ENCODE assay signal across 21 cellular contexts in the genomic region with DNA sequence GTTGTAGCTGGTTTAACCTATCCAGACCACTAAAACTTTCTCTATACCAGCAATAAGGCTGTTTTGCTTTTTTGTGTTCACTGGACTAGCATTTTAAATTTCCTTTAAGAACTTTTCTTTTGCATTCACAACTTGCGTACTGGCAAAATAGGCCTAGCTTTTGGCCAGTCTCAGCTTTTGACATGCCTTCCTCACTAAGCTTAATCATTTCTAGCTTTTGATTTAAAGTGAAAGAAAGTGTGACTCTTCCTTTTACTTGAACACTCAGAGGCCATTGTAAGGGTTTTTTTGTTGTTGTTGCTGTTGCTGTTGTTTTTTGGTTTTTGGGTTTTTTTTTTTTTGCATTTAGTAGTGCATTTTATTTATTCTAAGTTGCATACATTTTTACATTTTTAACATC. TPM values are rescaled to one million over a fixed set of nuclear protein-coding genes. Genes with fewer than 3 reads are reported as not detected.
DNase-seq lines count a peak whose midpoint lies in the region; ATAC-seq and TF ChIP-seq lines count a peak whose summit lies in the region.
"Had no signal": no experiment of that assay in that cellular context is flagged by ENCODE, and none has a peak within 500 bp of the region (broad histone marks: within the 10 kb centered on the region; RNA-seq: fewer than 3 reads in every experiment).

No MANE protein-coding gene starts in this region.

- H3K9me3 Mint-ChIP-seq in activated T-cell treated with anti-CD3 and anti-CD28 coated beads, Interleukin-2, amount 50 U/mL, for 72 hours, result peaks cover 2% of the 10 kb centered on the region in 2 donors
- H3K9me3 Mint-ChIP-seq in activated T-helper 2 cell treated with anti-CD3 and anti-CD28 coated beads, Interferon-gamma antibody, Interleukin-2, Interleukin-4, amounts not matched to agents 10 μg/mL and 5 μg/mL and 100 μg/mL, durations not matched to agents 14 hours and 24 hours and 36 hours, result peaks cover 4% of the 10 kb centered on the region
- H3K9me3 Mint-ChIP-seq in type B pancreatic cell (no peaks in the 10 kb centered on the region), neural progenitor cell (no peaks in the 10 kb centered on the region)

- peak; percentile 22 to 38 for ATAC-seq in activated T-cell treated with anti-CD3 and anti-CD28 coated beads, Interleukin-2, amount 50 U/mL, for 72 hours (replicated peaks in 1 of 2)
- ATAC-seq: left lung had no signal

- peaks cover 0 to 36% (median 4%) of the 10 kb centered on the region in 6 donors for H3K36me3 ChIP-seq in spleen
- no peaks in the 10 kb centered on the region for H3K36me3 ChIP-seq in neural progenitor cell
- H3K36me3 ChIP-seq: breast epithelium, thyroid gland had no signal

- no peaks in the 10 kb centered on the region for H3K79me2 ChIP-seq in neural progenitor cell (ENCODE audit: low read depth)

- H3K9ac ChIP-seq in neural progenitor cell, result no peak overlapping the region

- peak overlapping the region; percentile 52 to 70 for H3K4me3 Mint-ChIP-seq in activated T-cell treated with anti-CD3 and anti-CD28 coated beads, Interleukin-2, amount 50 U/mL, for 72 hours
- H3K4me3 Mint-ChIP-seq in activated T-helper 2 cell treated with anti-CD3 and anti-CD28 coated beads, Interferon-gamma antibody, Interleukin-2, Interleukin-4, amounts not matched to agents 10 μg/mL and 5 μg/mL and 100 μg/mL, durations not matched to agents 14 hours and 24 hours and 36 hours (ENCODE audit: low read depth), result peak overlapping the region; percentile 22
- H3K4me3 Mint-ChIP-seq in type B pancreatic cell (no peak overlapping the region), neural progenitor cell (no peak overlapping the region)
- H3K4me3 Mint-ChIP-seq: B cell had no signal

- H2AFZ ChIP-seq in neural progenitor cell (replicated peaks), result no peak overlapping the region

- TF ChIP-seq POLR2A in spleen (IDR thresholded peaks at IDR 0.05), result no peak

- H3K4me2 ChIP-seq in neural progenitor cell, result no peak overlapping the region

- peak overlapping the region; percentile 68 for H3K27ac Mint-ChIP-seq in activated T-cell treated with anti-CD3 and anti-CD28 coated beads, Interleukin-2, amount 50 U/mL, for 72 hours
- H3K27ac Mint-ChIP-seq in activated T-helper 2 cell treated with anti-CD3 and anti-CD28 coated beads, Interferon-gamma antibody, Interleukin-2, Interleukin-4, amounts not matched to agents 10 μg/mL and 5 μg/mL and 100 μg/mL, durations not matched to agents 14 hours and 24 hours and 36 hours, result peak overlapping the region; percentile 82
- H3K27ac Mint-ChIP-seq in type B pancreatic cell (no peak overlapping the region), neural progenitor cell (no peak overlapping the region)
- H3K27ac Mint-ChIP-seq: B cell had no signal

- H3K4me3 ChIP-seq in HL-60 (replicated peaks; ENCODE audit: insufficient read depth, low read length), result no peak overlapping the region
- H3K4me3 ChIP-seq in spleen, result no peak overlapping the region
- H3K4me3 ChIP-seq in neural progenitor cell, result no peak overlapping the region
- H3K4me3 ChIP-seq: breast epithelium, HAP-1, left lung, SK-N-MC, thyroid gland had no signal

- H3K27ac ChIP-seq in HL-60 (replicated peaks) (peak overlapping the region; percentile 31), spleen (peak overlapping the region in 5 of 8 donors; percentile 2 to 72 (median 57)), neural progenitor cell (no peak overlapping the region)
- H3K27ac ChIP-seq: breast epithelium, left lung, SK-N-MC, thyroid gland had no signal

- no peaks in the 10 kb centered on the region for H3K27me3 Mint-ChIP-seq in activated T-cell treated with anti-CD3 and anti-CD28 coated beads, Interleukin-2, amount 50 U/mL, for 72 hours (ENCODE audit: low read depth)
- no peaks in the 10 kb centered on the region for H3K27me3 Mint-ChIP-seq in activated T-helper 2 cell treated with anti-CD3 and anti-CD28 coated beads, Interferon-gamma antibody, Interleukin-2, Interleukin-4, amounts not matched to agents 10 μg/mL and 5 μg/mL and 100 μg/mL, durations not matched to agents 14 hours and 24 hours and 36 hours (ENCODE audit: low read depth)
- no peaks in the 10 kb centered on the region for H3K27me3 Mint-ChIP-seq in type B pancreatic cell
- no peaks in the 10 kb centered on the region for H3K27me3 Mint-ChIP-seq in neural progenitor cell (ENCODE audit: insufficient read depth, low read depth)
- H3K27me3 Mint-ChIP-seq: B cell had no signal

- intact Hi-C loops in activated T-helper 2 cell treated with anti-CD3 and anti-CD28 coated beads, Interferon-gamma antibody, Interleukin-2, Interleukin-4, amounts not matched to agents 10 μg/mL and 5 μg/mL and 100 μg/mL, durations not matched to agents 14 hours and 24 hours and 36 hours (cut with micrococcal nuclease), result loop anchor here (1.0 to 10.0 kb wide), 3 partner anchors 224 to 651 kb away; partner anchors contain the start of gene DIPK1A
- intact Hi-C loops in spleen (cut with DNase I; ENCODE audit: low total_unique reads), result loop anchor here (5.0 kb wide), 1 partner anchor 308 kb away; no protein-coding TSS in a partner anchor

- TF ChIP-seq CTCF in HL-60 (IDR thresholded peaks at IDR 0.05; ENCODE audit: insufficient read depth, low read length) (no peak), spleen (IDR thresholded peaks at IDR 0.05 in 8 of 11, conservative IDR thresholded peaks at IDR 0.05 in 3 of 11) (no peak), type B pancreatic cell (conservative IDR thresholded peaks at IDR 0.05) (no peak), neural progenitor cell (IDR thresholded peaks at IDR 0.05) (no peak)

- WGBS in spleen, 5 donors, result 89 to 95% (median 93%) methylated on average over 1 of the region's 1 CpG

- peaks cover 83% of the 10 kb centered on the region for H3K4me1 Mint-ChIP-seq in activated T-cell treated with anti-CD3 and anti-CD28 coated beads, Interleukin-2, amount 50 U/mL, for 72 hours (ENCODE audit: low read depth)
- H3K4me1 Mint-ChIP-seq in activated T-helper 2 cell treated with anti-CD3 and anti-CD28 coated beads, Interferon-gamma antibody, Interleukin-2, Interleukin-4, amounts not matched to agents 10 μg/mL and 5 μg/mL and 100 μg/mL, durations not matched to agents 14 hours and 24 hours and 36 hours (ENCODE audit: low read depth), result peaks cover 65% of the 10 kb centered on the region
- H3K4me1 Mint-ChIP-seq in type B pancreatic cell (ENCODE audit: unreplicated experiment), result no peaks in the 10 kb centered on the region
- H3K4me1 Mint-ChIP-seq in neural progenitor cell, result no peaks in the 10 kb centered on the region
- H3K4me1 Mint-ChIP-seq: B cell had no signal

- H3K9me3 ChIP-seq in spleen (no peaks in the 10 kb centered on the region), neural progenitor cell (ENCODE audit: low read depth) (no peaks in the 10 kb centered on the region)
- H3K9me3 ChIP-seq: breast epithelium, HAP-1, left lung, thyroid gland had no signal

- H3K4me1 ChIP-seq in spleen (peaks cover 0 to 74% (median 12%) of the 10 kb centered on the region in 6 donors), neural progenitor cell (no peaks in the 10 kb centered on the region)
- H3K4me1 ChIP-seq: breast epithelium, HAP-1, left lung, thyroid gland had no signal

- peak in 1 of 2 donors; percentile 15 for DNase-seq in activated T-cell treated with anti-CD3 and anti-CD28 coated beads, Interleukin-2, amount 50 U/mL, for 72 hours
- no peak for DNase-seq in activated T-cell treated with anti-CD3 and anti-CD28 coated beads, Interleukin-2, amount 50 U/mL, for 1 hour
- DNase-seq in HL-60 (ENCODE audit: low read depth in 1 of 2, low spot score in 1 of 2) (no peak), spleen (no peak), type B pancreatic cell (ENCODE audit: extremely low spot score, unreplicated experiment) (no peak), neural progenitor cell (ENCODE audit: low spot score) (no peak)
- no peak for DNase-seq in activated T-helper 2 cell treated with anti-CD3 and anti-CD28 coated beads, Interferon-gamma antibody, Interleukin-2, Interleukin-4, amounts not matched to agents 10 μg/mL and 5 μg/mL and 100 μg/mL, durations not matched to agents 14 hours and 24 hours and 36 hours (ENCODE audit: low spot score)
- DNase-seq: amygdala; COR-L47; DMS53; IMR-90; left lung; mesendoderm; NCI-H510A; occipital lobe; stimulated activated naive CD4-positive, alpha-beta T cell treated with Interleukin-2 at 50 U/mL for 16 hours; thyroid gland had no signal

- peaks cover 3% of the 10 kb centered on the region for H3F3A ChIP-seq in neural progenitor cell (ENCODE audit: low read depth)

- H3K36me3 Mint-ChIP-seq in activated T-cell treated with anti-CD3 and anti-CD28 coated beads, Interleukin-2, amount 50 U/mL, for 72 hours (ENCODE audit: insufficient read depth in 2 of 2), result peaks cover 8 to 30% of the 10 kb centered on the region in 2 donors
- peaks cover 57% of the 10 kb centered on the region for H3K36me3 Mint-ChIP-seq in activated T-helper 2 cell treated with anti-CD3 and anti-CD28 coated beads, Interferon-gamma antibody, Interleukin-2, Interleukin-4, amounts not matched to agents 10 μg/mL and 5 μg/mL and 100 μg/mL, durations not matched to agents 14 hours and 24 hours and 36 hours (ENCODE audit: low read depth)
- peaks cover 29% of the 10 kb centered on the region for H3K36me3 Mint-ChIP-seq in type B pancreatic cell
- peaks cover 18% of the 10 kb centered on the region for H3K36me3 Mint-ChIP-seq in neural progenitor cell

- no peaks in the 10 kb centered on the region for H4K20me1 ChIP-seq in neural progenitor cell (ENCODE audit: low read depth)

- H3K27me3 ChIP-seq in HL-60 (ENCODE audit: insufficient read depth, poor library complexity, severe bottlenecking) (no peaks in the 10 kb centered on the region), spleen (replicated peaks in 1 of 7) (no peaks in the 10 kb centered on the region), neural progenitor cell (no peaks in the 10 kb centered on the region)
- H3K27me3 ChIP-seq: breast epithelium, left lung, thyroid gland had no signal

RNA-seq across cellular contexts. Expression of gene RPAP2, which starts 15.2 kb away (rescaled TPM):
- total RNA-seq in activated T-cell treated with anti-CD3 and anti-CD28 coated beads, Interleukin-2, amount 50 U/mL, for 72 hours, result 10 to 100 TPM; 48.4 to 54.3 TPM
- total RNA-seq in activated T-helper 2 cell treated with anti-CD3 and anti-CD28 coated beads, Interferon-gamma antibody, Interleukin-2, Interleukin-4, amounts not matched to agents 10 μg/mL and 5 μg/mL and 100 μg/mL, durations not matched to agents 14 hours and 24 hours and 36 hours, result 41.9 and 42.8 TPM in 2 replicates
- 10 to 100 TPM in 6 of 7 donors, 1 to 10 TPM in 1; 6.2 to 31.5 (median 26.4) TPM for total RNA-seq in spleen
- 1 to 10 TPM; 4.4 to 6.4 (median 4.8) TPM for polyA plus RNA-seq in spleen
- total RNA-seq in type B pancreatic cell (ENCODE audit: low replicate concordance), result 31.9 and 42.3 TPM in 2 replicates
- 14.2 and 36.3 TPM in 2 replicates for total RNA-seq in neural progenitor cell (ENCODE audit: low replicate concordance)

RNA-seq across cellular contexts. Expression of gene GLMN, which starts 15.2 kb away (rescaled TPM):
- total RNA-seq in activated T-cell treated with anti-CD3 and anti-CD28 coated beads, Interleukin-2, amount 50 U/mL, for 72 hours, result 10 to 100 TPM; 22.3 to 27.6 TPM
- 29.5 and 30.8 TPM in 2 replicates for total RNA-seq in activated T-helper 2 cell treated with anti-CD3 and anti-CD28 coated beads, Interferon-gamma antibody, Interleukin-2, Interleukin-4, amounts not matched to agents 10 μg/mL and 5 μg/mL and 100 μg/mL, durations not matched to agents 14 hours and 24 hours and 36 hours
- total RNA-seq in spleen (10 to 100 TPM in 4 of 7 donors, 1 to 10 TPM in 3; 7.8 to 22.6 (median 11.3) TPM), type B pancreatic cell (ENCODE audit: low replicate concordance) (11.1 and 19.9 TPM in 2 replicates), neural progenitor cell (ENCODE audit: low replicate concordance) (33.2 and 44.4 TPM in 2 replicates)
- polyA plus RNA-seq in spleen, result 10 to 100 TPM; 10.2 to 20.2 (median 11.3) TPM

Comparison
In these comparisons a context has a peak if more than half of its experiments do, and no peak if none do; other contexts are left out.
1. H3K27ac Mint-ChIP-seq: peak in activated T-cell treated with anti-CD3 and anti-CD28 coated beads, Interleukin-2, amount 50 U/mL, for 72 hours (single experiment) and activated T-helper 2 cell treated with anti-CD3 and anti-CD28 coated beads, Interferon-gamma antibody, Interleukin-2, Interleukin-4, amounts not matched to agents 10 μg/mL and 5 μg/mL and 100 μg/mL, durations not matched to agents 14 hours and 24 hours and 36 hours (single experiment); none in type B pancreatic cell (single experiment) and neural progenitor cell (single experiment).
2. H3K4me3 Mint-ChIP-seq: peak in activated T-cell treated with anti-CD3 and anti-CD28 coated beads, Interleukin-2, amount 50 U/mL, for 72 hours (2 of 2) and activated T-helper 2 cell treated with anti-CD3 and anti-CD28 coated beads, Interferon-gamma antibody, Interleukin-2, Interleukin-4, amounts not matched to agents 10 μg/mL and 5 μg/mL and 100 μg/mL, durations not matched to agents 14 hours and 24 hours and 36 hours (single experiment); none in type B pancreatic cell (single experiment) and neural progenitor cell (single experiment).